Comparison of ENCODE assay signal across 1 cellular context in the genomic region with DNA sequence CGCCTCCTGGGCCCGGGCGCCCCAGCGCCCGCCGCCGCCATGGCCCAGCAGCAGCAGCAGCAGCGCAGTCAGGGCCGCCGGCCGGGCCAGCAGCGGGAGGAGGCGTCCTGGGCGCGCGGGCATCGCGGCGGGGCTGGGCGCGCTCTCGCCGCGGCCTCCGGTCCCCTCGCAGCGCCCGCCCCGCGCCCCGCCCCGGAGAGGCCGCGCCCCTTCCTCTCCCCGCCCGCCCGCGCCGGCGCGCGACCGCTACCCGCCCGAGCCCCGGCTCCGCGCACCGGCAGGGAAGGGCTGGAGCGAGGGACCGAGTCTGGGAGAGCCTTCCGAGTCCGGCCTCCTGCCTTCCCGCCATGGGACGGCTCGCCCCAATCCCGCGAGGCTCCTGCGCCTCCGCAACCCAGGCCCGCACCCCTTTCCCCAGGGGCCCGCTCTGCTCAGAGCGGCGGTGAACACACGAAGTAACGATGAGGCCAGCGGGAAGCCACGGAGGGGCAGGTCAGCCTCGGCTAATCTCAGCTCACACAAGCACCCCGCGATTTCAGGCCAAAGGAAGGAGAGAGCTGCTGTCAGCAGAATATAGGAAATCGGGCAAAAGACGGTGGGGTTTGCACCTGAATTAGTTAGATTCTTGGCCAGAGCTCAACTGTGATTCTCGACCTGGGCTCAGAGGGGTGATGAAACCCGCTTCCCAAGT.
A peak's percentile ranks its signal among the peaks of the same experiment; 100 is the strongest.
TF ChIP-seq lines count a peak whose summit lies in the region.

A gene (minus strand): TSS at position 135 of the 691 bp plus-strand sequence. CDS start 12 bp downstream, at position 123.

TF ChIP-seq in HepG2, 621 proteins besides CTCF, POLR2A, EP300 and RAD21 (continued from another document and continues in another):
- TF ChIP-seq, protein P1, sequence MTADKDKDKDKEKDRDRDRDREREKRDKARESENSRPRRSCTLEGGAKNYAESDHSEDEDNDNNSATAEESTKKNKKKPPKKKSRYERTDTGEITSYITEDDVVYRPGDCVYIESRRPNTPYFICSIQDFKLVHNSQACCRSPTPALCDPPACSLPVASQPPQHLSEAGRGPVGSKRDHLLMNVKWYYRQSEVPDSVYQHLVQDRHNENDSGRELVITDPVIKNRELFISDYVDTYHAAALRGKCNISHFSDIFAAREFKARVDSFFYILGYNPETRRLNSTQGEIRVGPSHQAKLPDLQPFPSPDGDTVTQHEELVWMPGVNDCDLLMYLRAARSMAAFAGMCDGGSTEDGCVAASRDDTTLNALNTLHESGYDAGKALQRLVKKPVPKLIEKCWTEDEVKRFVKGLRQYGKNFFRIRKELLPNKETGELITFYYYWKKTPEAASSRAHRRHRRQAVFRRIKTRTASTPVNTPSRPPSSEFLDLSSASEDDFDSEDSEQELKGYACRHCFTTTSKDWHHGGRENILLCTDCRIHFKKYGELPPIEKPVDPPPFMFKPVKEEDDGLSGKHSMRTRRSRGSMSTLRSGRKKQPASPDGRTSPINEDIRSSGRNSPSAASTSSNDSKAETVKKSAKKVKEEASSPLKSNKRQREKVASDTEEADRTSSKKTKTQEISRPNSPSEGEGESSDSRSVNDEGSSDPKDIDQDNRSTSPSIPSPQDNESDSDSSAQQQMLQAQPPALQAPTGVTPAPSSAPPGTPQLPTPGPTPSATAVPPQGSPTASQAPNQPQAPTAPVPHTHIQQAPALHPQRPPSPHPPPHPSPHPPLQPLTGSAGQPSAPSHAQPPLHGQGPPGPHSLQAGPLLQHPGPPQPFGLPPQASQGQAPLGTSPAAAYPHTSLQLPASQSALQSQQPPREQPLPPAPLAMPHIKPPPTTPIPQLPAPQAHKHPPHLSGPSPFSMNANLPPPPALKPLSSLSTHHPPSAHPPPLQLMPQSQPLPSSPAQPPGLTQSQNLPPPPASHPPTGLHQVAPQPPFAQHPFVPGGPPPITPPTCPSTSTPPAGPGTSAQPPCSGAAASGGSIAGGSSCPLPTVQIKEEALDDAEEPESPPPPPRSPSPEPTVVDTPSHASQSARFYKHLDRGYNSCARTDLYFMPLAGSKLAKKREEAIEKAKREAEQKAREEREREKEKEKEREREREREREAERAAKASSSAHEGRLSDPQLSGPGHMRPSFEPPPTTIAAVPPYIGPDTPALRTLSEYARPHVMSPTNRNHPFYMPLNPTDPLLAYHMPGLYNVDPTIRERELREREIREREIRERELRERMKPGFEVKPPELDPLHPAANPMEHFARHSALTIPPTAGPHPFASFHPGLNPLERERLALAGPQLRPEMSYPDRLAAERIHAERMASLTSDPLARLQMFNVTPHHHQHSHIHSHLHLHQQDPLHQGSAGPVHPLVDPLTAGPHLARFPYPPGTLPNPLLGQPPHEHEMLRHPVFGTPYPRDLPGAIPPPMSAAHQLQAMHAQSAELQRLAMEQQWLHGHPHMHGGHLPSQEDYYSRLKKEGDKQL (CRISPR knock-in tag; IDR thresholded peaks at IDR 0.05; ENCODE audit: low read depth), result no peak
- TF ChIP-seq KDM5B (CRISPR knock-in tag; IDR thresholded peaks at IDR 0.05; ENCODE audit: borderline replicate concordance) (peak; percentile 36; the same call in 1 of the 2 replicates), HOXA9 (CRISPR knock-in tag; IDR thresholded peaks at IDR 0.05; ENCODE audit: borderline replicate concordance) (no peak), ADNP (CRISPR knock-in tag; IDR thresholded peaks at IDR 0.05) (no peak), CC2D1A (CRISPR knock-in tag; IDR thresholded peaks at IDR 0.05) (no peak), ZNF746 (CRISPR knock-in tag; IDR thresholded peaks at IDR 0.05) (no peak), GATA4 (IDR thresholded peaks at IDR 0.05; ENCODE audit: borderline replicate concordance, low read depth) (peak; percentile 35; the same call in 1 of the 2 replicates), ZNF780A (CRISPR knock-in tag; IDR thresholded peaks at IDR 0.05) (no peak), NCOA5 (CRISPR knock-in tag; IDR thresholded peaks at IDR 0.05) (no peak), TCF12 (IDR thresholded peaks at IDR 0.05) (no peak), TCF12 (CRISPR knock-in tag; IDR thresholded peaks at IDR 0.05) (no peak), ZNF891 (CRISPR knock-in tag; IDR thresholded peaks at IDR 0.05) (peak; percentile 88), TEAD2 (CRISPR knock-in tag; IDR thresholded peaks at IDR 0.05) (no peak), IKZF1 (IDR thresholded peaks at IDR 0.05) (no peak), ZNF33B (CRISPR knock-in tag; IDR thresholded peaks at IDR 0.05) (no peak), ATF1 (CRISPR knock-in tag; IDR thresholded peaks at IDR 0.05) (no peak), DNMT1 (CRISPR knock-in tag; IDR thresholded peaks at IDR 0.05) (0 out of 2 replicates have a peak, but pooled peaks have one; percentile 31), NCOR1 (IDR thresholded peaks at IDR 0.05; ENCODE audit: borderline replicate concordance, low read length) (no peak), NFRKB (IDR thresholded peaks at IDR 0.05) (no peak), RXRB (CRISPR knock-in tag; IDR thresholded peaks at IDR 0.05; ENCODE audit: borderline replicate concordance) (no peak), ZNF510 (CRISPR knock-in tag; IDR thresholded peaks at IDR 0.05; ENCODE audit: low read depth) (no peak)
- TF ChIP-seq, protein P2, sequence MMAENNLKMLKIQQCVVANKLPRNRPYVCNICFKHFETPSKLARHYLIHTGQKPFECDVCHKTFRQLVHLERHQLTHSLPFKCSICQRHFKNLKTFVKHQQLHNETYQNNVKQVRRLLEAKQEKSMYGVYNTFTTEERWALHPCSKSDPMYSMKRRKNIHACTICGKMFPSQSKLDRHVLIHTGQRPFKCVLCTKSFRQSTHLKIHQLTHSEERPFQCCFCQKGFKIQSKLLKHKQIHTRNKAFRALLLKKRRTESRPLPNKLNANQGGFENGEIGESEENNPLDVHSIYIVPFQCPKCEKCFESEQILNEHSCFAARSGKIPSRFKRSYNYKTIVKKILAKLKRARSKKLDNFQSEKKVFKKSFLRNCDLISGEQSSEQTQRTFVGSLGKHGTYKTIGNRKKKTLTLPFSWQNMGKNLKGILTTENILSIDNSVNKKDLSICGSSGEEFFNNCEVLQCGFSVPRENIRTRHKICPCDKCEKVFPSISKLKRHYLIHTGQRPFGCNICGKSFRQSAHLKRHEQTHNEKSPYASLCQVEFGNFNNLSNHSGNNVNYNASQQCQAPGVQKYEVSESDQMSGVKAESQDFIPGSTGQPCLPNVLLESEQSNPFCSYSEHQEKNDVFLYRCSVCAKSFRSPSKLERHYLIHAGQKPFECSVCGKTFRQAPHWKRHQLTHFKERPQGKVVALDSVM (CRISPR knock-in tag; IDR thresholded peaks at IDR 0.05), result no peak
- TF ChIP-seq, protein P3, sequence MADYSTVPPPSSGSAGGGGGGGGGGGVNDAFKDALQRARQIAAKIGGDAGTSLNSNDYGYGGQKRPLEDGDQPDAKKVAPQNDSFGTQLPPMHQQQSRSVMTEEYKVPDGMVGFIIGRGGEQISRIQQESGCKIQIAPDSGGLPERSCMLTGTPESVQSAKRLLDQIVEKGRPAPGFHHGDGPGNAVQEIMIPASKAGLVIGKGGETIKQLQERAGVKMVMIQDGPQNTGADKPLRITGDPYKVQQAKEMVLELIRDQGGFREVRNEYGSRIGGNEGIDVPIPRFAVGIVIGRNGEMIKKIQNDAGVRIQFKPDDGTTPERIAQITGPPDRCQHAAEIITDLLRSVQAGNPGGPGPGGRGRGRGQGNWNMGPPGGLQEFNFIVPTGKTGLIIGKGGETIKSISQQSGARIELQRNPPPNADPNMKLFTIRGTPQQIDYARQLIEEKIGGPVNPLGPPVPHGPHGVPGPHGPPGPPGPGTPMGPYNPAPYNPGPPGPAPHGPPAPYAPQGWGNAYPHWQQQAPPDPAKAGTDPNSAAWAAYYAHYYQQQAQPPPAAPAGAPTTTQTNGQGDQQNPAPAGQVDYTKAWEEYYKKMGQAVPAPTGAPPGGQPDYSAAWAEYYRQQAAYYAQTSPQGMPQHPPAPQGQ (CRISPR knock-in tag; IDR thresholded peaks at IDR 0.05; ENCODE audit: borderline replicate concordance), result no peak
- TF ChIP-seq, protein P4, sequence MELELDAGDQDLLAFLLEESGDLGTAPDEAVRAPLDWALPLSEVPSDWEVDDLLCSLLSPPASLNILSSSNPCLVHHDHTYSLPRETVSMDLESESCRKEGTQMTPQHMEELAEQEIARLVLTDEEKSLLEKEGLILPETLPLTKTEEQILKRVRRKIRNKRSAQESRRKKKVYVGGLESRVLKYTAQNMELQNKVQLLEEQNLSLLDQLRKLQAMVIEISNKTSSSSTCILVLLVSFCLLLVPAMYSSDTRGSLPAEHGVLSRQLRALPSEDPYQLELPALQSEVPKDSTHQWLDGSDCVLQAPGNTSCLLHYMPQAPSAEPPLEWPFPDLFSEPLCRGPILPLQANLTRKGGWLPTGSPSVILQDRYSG (CRISPR knock-in tag; IDR thresholded peaks at IDR 0.05), result no peak
- TF ChIP-seq, protein P5, sequence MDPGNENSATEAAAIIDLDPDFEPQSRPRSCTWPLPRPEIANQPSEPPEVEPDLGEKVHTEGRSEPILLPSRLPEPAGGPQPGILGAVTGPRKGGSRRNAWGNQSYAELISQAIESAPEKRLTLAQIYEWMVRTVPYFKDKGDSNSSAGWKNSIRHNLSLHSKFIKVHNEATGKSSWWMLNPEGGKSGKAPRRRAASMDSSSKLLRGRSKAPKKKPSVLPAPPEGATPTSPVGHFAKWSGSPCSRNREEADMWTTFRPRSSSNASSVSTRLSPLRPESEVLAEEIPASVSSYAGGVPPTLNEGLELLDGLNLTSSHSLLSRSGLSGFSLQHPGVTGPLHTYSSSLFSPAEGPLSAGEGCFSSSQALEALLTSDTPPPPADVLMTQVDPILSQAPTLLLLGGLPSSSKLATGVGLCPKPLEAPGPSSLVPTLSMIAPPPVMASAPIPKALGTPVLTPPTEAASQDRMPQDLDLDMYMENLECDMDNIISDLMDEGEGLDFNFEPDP (CRISPR knock-in tag; conservative IDR thresholded peaks at IDR 0.05), result no peak
- TF ChIP-seq, protein P6, sequence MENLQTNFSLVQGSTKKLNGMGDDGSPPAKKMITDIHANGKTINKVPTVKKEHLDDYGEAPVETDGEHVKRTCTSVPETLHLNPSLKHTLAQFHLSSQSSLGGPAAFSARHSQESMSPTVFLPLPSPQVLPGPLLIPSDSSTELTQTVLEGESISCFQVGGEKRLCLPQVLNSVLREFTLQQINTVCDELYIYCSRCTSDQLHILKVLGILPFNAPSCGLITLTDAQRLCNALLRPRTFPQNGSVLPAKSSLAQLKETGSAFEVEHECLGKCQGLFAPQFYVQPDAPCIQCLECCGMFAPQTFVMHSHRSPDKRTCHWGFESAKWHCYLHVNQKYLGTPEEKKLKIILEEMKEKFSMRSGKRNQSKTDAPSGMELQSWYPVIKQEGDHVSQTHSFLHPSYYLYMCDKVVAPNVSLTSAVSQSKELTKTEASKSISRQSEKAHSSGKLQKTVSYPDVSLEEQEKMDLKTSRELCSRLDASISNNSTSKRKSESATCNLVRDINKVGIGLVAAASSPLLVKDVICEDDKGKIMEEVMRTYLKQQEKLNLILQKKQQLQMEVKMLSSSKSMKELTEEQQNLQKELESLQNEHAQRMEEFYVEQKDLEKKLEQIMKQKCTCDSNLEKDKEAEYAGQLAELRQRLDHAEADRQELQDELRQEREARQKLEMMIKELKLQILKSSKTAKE (CRISPR knock-in tag; IDR thresholded peaks at IDR 0.05; ENCODE audit: borderline replicate concordance), result no peak
- TF ChIP-seq, protein P7, sequence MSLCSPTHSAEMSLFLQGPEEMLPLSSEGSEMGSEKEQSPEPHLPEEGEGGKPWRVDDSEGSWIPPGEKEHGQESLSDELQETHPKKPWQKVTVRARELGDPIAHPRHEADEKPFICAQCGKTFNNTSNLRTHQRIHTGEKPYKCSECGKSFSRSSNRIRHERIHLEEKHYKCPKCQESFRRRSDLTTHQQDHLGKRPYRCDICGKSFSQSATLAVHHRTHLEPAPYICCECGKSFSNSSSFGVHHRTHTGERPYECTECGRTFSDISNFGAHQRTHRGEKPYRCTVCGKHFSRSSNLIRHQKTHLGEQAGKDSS (CRISPR knock-in tag; IDR thresholded peaks at IDR 0.05; ENCODE audit: borderline replicate concordance, low read depth), result 0 out of 2 replicates have a peak, but pooled peaks have one; percentile 8
- TF ChIP-seq, protein P8, sequence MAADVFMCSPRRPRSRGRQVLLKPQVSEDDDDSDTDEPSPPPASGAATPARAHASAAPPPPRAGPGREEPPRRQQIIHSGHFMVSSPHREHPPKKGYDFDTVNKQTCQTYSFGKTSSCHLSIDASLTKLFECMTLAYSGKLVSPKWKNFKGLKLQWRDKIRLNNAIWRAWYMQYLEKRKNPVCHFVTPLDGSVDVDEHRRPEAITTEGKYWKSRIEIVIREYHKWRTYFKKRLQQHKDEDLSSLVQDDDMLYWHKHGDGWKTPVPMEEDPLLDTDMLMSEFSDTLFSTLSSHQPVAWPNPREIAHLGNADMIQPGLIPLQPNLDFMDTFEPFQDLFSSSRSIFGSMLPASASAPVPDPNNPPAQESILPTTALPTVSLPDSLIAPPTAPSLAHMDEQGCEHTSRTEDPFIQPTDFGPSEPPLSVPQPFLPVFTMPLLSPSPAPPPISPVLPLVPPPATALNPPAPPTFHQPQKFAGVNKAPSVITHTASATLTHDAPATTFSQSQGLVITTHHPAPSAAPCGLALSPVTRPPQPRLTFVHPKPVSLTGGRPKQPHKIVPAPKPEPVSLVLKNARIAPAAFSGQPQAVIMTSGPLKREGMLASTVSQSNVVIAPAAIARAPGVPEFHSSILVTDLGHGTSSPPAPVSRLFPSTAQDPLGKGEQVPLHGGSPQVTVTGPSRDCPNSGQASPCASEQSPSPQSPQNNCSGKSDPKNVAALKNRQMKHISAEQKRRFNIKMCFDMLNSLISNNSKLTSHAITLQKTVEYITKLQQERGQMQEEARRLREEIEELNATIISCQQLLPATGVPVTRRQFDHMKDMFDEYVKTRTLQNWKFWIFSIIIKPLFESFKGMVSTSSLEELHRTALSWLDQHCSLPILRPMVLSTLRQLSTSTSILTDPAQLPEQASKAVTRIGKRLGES (CRISPR knock-in tag; IDR thresholded peaks at IDR 0.05; ENCODE audit: borderline replicate concordance), result no peak
- TF ChIP-seq, protein P9, sequence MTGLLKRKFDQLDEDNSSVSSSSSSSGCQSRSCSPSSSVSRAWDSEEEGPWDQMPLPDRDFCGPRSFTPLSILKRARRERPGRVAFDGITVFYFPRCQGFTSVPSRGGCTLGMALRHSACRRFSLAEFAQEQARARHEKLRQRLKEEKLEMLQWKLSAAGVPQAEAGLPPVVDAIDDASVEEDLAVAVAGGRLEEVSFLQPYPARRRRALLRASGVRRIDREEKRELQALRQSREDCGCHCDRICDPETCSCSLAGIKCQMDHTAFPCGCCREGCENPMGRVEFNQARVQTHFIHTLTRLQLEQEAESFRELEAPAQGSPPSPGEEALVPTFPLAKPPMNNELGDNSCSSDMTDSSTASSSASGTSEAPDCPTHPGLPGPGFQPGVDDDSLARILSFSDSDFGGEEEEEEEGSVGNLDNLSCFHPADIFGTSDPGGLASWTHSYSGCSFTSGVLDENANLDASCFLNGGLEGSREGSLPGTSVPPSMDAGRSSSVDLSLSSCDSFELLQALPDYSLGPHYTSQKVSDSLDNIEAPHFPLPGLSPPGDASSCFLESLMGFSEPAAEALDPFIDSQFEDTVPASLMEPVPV (CRISPR knock-in tag; IDR thresholded peaks at IDR 0.05), result no peak
